Comparison of ENCODE assay signal across 8 cellular contexts in genomic region chr1:37473431-37474050, GRCh38. TPM values are rescaled to one million over a fixed set of nuclear protein-coding genes. Genes with fewer than 3 reads are reported as not detected.
DNase-seq lines count a peak whose midpoint lies in the region; ATAC-seq lines count a peak whose summit lies in the region.

No MANE protein-coding gene starts in this region.

- peak overlapping the region; percentile 72; the same call in 1 of the 2 replicates for H3K27ac ChIP-seq in ACC112 (ENCODE audit: low read depth, low read length)

- H3K9me3 Mint-ChIP-seq in activated CD4-positive, alpha-beta T cell treated with anti-CD3 and anti-CD28 coated beads, Interleukin-2, amount 10 ng/mL, durations not matched to agents 24 days and 14 days: no peaks in the 10 kb centered on the region
- H3K9me3 Mint-ChIP-seq in natural killer cell treated with Interleukin-12 subunit alpha and Interleukin-12 subunit beta and Interleukin-15 and Interleukin-18, amount 100 ng/mL, for 72 hours: no peaks in the 10 kb centered on the region

- H3K4me1 ChIP-seq in ACC112 (ENCODE audit: control insufficient read depth, insufficient read depth, low read length, unreplicated experiment) (peaks cover 62% of the 10 kb centered on the region), HAP-1 (peaks cover 19% of the 10 kb centered on the region)

- intact Hi-C loops in activated CD4-positive, alpha-beta T cell treated with anti-CD3 and anti-CD28 coated beads, Interleukin-2, amount 10 ng/mL, durations not matched to agents 24 days and 14 days (cut with micrococcal nuclease): loop anchor here (1.0 to 10.0 kb wide), 3 partner anchors 14 to 1381 kb away; partner anchors contain the start of genes GNL2 and RRAGC

- H3K36me3 ChIP-seq in ACC112 (ENCODE audit: insufficient read depth, low read length): peaks cover 8% of the 10 kb centered on the region; the same call in 1 of the 2 replicates
- H3K36me3 ChIP-seq in HAP-1 (replicated peaks): peaks cover 28% of the 10 kb centered on the region

- no peak for DNase-seq in HAP-1 (ENCODE audit: low spot score in 2 of 2)
- peak; percentile 80 for DNase-seq in activated CD4-positive, alpha-beta T cell treated with anti-CD3 and anti-CD28 coated beads, Interleukin-2, amount 10 ng/mL, durations not matched to agents 24 days and 14 days
- no peak for DNase-seq in natural killer cell treated with Interleukin-12 subunit alpha and Interleukin-12 subunit beta and Interleukin-15 and Interleukin-18, amount 100 ng/mL, for 72 hours (ENCODE audit: low spot score)
- no peak for DNase-seq in NCI-H446 treated with DMSO at 0.1 percent for 48 hours (lab: John Stamatoyannopoulos, UW)
- DNase-seq in 8988T: no peak

- H3K4me3 ChIP-seq in ACC112 (ENCODE audit: low read depth, low read length) (peak overlapping the region; percentile 88), HAP-1 (peak overlapping the region; percentile 71)

- peak overlapping the region; percentile 79 for H3K27ac Mint-ChIP-seq in activated CD4-positive, alpha-beta T cell treated with anti-CD3 and anti-CD28 coated beads, Interleukin-2, amount 10 ng/mL, durations not matched to agents 24 days and 14 days
- H3K27ac Mint-ChIP-seq in natural killer cell treated with Interleukin-12 subunit alpha and Interleukin-12 subunit beta and Interleukin-15 and Interleukin-18, amount 100 ng/mL, for 72 hours: peak overlapping the region; percentile 66 to 77

- H3K4me3 Mint-ChIP-seq in activated CD4-positive, alpha-beta T cell treated with anti-CD3 and anti-CD28 coated beads, Interleukin-2, amount 10 ng/mL, durations not matched to agents 24 days and 14 days: peak overlapping the region; percentile 97
- peak overlapping the region; percentile 90 for H3K4me3 Mint-ChIP-seq in natural killer cell treated with Interleukin-12 subunit alpha and Interleukin-12 subunit beta and Interleukin-15 and Interleukin-18, amount 100 ng/mL, for 72 hours

- H3K79me2 ChIP-seq in ACC112 (ENCODE audit: control insufficient read depth, insufficient read depth, low read length, unreplicated experiment): peaks cover 51% of the 10 kb centered on the region

- H3K36me3 Mint-ChIP-seq in activated CD4-positive, alpha-beta T cell treated with anti-CD3 and anti-CD28 coated beads, Interleukin-2, amount 10 ng/mL, durations not matched to agents 24 days and 14 days (ENCODE audit: low read depth): peaks cover 37% of the 10 kb centered on the region
- peaks cover 22% of the 10 kb centered on the region for H3K36me3 Mint-ChIP-seq in natural killer cell treated with Interleukin-12 subunit alpha and Interleukin-12 subunit beta and Interleukin-15 and Interleukin-18, amount 100 ng/mL, for 72 hours

- peak; percentile 2 for ATAC-seq in esophagus mucosa
- ATAC-seq in natural killer cell treated with Interleukin-12 subunit alpha and Interleukin-12 subunit beta and Interleukin-15 and Interleukin-18, amount 100 ng/mL, for 72 hours: no peak
- no peak for ATAC-seq in HG02852 (IDR thresholded peaks at IDR 0.05; ENCODE audit: unreplicated experiment)

- H3K27me3 ChIP-seq in ACC112 (ENCODE audit: insufficient read depth, low read length): no peaks in the 10 kb centered on the region
- no peaks in the 10 kb centered on the region for H3K27me3 ChIP-seq in HAP-1 (ENCODE audit: low read depth)

- in situ Hi-C loops in HAP-1 (cut with MboI; ENCODE audit: low sequenced_read_pairs): no loop called here

- H3K4me1 Mint-ChIP-seq in activated CD4-positive, alpha-beta T cell treated with anti-CD3 and anti-CD28 coated beads, Interleukin-2, amount 10 ng/mL, durations not matched to agents 24 days and 14 days: peaks cover 39% of the 10 kb centered on the region
- peaks cover 50 to 55% of the 10 kb centered on the region in 2 donors for H3K4me1 Mint-ChIP-seq in natural killer cell treated with Interleukin-12 subunit alpha and Interleukin-12 subunit beta and Interleukin-15 and Interleukin-18, amount 100 ng/mL, for 72 hours (ENCODE audit: low read depth in 2 of 2)

- H3K9me3 ChIP-seq in HAP-1: no peaks in the 10 kb centered on the region

- no peaks in the 10 kb centered on the region for H3K27me3 Mint-ChIP-seq in activated CD4-positive, alpha-beta T cell treated with anti-CD3 and anti-CD28 coated beads, Interleukin-2, amount 10 ng/mL, durations not matched to agents 24 days and 14 days
- H3K27me3 Mint-ChIP-seq in natural killer cell treated with Interleukin-12 subunit alpha and Interleukin-12 subunit beta and Interleukin-15 and Interleukin-18, amount 100 ng/mL, for 72 hours: no peaks in the 10 kb centered on the region

- H2AFZ ChIP-seq in ACC112 (ENCODE audit: low read length, unreplicated experiment): peak overlapping the region; percentile 47

RNA-seq across cellular contexts. Expression of gene ZC3H12A, which starts 0.8 kb away (rescaled TPM):
- total RNA-seq in activated CD4-positive, alpha-beta T cell treated with anti-CD3 and anti-CD28 coated beads, Interleukin-2, amount 10 ng/mL, durations not matched to agents 24 days and 14 days: 39.3 and 40.4 TPM in 2 replicates
- total RNA-seq in esophagus mucosa: 43.6 TPM
- total RNA-seq in natural killer cell treated with Interleukin-12 subunit alpha and Interleukin-12 subunit beta and Interleukin-15 and Interleukin-18, amount 100 ng/mL, for 72 hours: 100 to 1,000 TPM; 109 to 198 TPM

RNA-seq across cellular contexts. Expression of gene MEAF6, which starts 41.0 kb away (rescaled TPM):
- total RNA-seq in activated CD4-positive, alpha-beta T cell treated with anti-CD3 and anti-CD28 coated beads, Interleukin-2, amount 10 ng/mL, durations not matched to agents 24 days and 14 days: 94.4 and 95.6 TPM in 2 replicates
- 32.7 TPM for total RNA-seq in esophagus mucosa
- total RNA-seq in natural killer cell treated with Interleukin-12 subunit alpha and Interleukin-12 subunit beta and Interleukin-15 and Interleukin-18, amount 100 ng/mL, for 72 hours: 10 to 100 TPM; 49.2 to 53.2 TPM
